8 cellular contexts compared by ENCODE assay signal in the genomic region with DNA sequence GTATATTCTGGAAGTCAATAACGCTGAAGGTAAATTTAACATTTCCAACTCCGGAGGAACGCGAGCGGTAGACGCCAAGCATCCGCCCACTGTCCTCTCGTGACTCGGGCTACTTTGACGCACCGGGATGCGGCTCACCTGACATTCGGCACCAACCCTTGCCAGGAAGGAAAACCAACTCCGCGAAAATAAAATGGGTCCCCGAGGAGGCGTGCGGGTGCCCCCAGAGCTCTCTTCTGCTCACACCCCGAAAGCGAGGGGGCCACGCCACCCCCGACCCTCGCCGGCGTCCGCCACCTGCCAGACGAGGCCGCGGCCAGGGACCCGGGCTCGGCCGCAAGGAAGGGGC. TPM values are rescaled to one million over a fixed set of nuclear protein-coding genes. Genes with fewer than 3 reads are reported as not detected.
DNase-seq lines count a peak whose midpoint lies in the region; ATAC-seq and TF ChIP-seq lines count a peak whose summit lies in the region.

No MANE protein-coding gene starts in this region.

- peak overlapping the region; percentile 62 for H3K4me3 ChIP-seq in HFF-Myc (replicated peaks; ENCODE audit: low read depth, low read length)
- peak overlapping the region; percentile 84 for H3K4me3 ChIP-seq in PC-3 (ENCODE audit: low read length)
- peak overlapping the region; percentile 95 for H3K4me3 ChIP-seq in adipocyte (ENCODE audit: low read length)

- no peaks in the 10 kb centered on the region for H3K9me2 ChIP-seq in PC-3 (replicated peaks; ENCODE audit: low read length)

- H3K9me3 ChIP-seq in PC-3 (ENCODE audit: low read length) (no peaks in the 10 kb centered on the region), adipocyte (ENCODE audit: control insufficient read depth, low read length) (no peaks in the 10 kb centered on the region)

- peak overlapping the region; percentile 89 for H3K9ac ChIP-seq in PC-3 (ENCODE audit: low read length)
- H3K9ac ChIP-seq in adipocyte (ENCODE audit: low read length): peak overlapping the region; percentile 93

- intact Hi-C loops in PC-3 (cut with micrococcal nuclease): no loop called here
- intact Hi-C loops in sciatic nerve (cut with DNase I): no loop called here

- peak overlapping the region; percentile 98 for H2AFZ ChIP-seq in PC-3 (ENCODE audit: low read length)

- peak; percentile 37 for ATAC-seq in PC-3
- ATAC-seq in sciatic nerve: peak; percentile 46
- no peak for ATAC-seq in GM21576 (IDR thresholded peaks at IDR 0.05; ENCODE audit: unreplicated experiment)

- H4K20me1 ChIP-seq in PC-3 (ENCODE audit: low read length): peaks cover 12% of the 10 kb centered on the region; the same call in 1 of the 2 replicates

- POLR2A ChIA-PET in PC-3 (lab: Charles Lee; ENCODE audit: unreplicated experiment): no interaction called here

- no peak for TF ChIP-seq CTCF in HFF-Myc (IDR thresholded peaks at IDR 0.05; ENCODE audit: low read depth, low read length, missing control alignments)
- no peak for TF ChIP-seq CTCF in PC-3 (conservative IDR thresholded peaks at IDR 0.05; ENCODE audit: low read depth, low read length)

- peak overlapping the region; percentile 91 for H3K4me2 ChIP-seq in PC-3 (ENCODE audit: low read length)

- CTCF ChIA-PET in PC-3 (lab: Charles Lee): no interaction called here

- H3K4me1 ChIP-seq in PC-3 (ENCODE audit: insufficient read depth, low read length): peaks cover 15% of the 10 kb centered on the region
- H3K4me1 ChIP-seq in adipocyte (ENCODE audit: control insufficient read depth, insufficient read depth, low read length): peaks cover 14% of the 10 kb centered on the region

- H3K36me3 ChIP-seq in PC-3 (ENCODE audit: low read depth, low read length) (no peaks in the 10 kb centered on the region), adipocyte (ENCODE audit: control insufficient read depth, insufficient read depth, low read length, severe bottlenecking) (no peaks in the 10 kb centered on the region)

- peak overlapping the region; percentile 65; the same call in 1 of the 2 replicates for H3K27ac ChIP-seq in PC-3 (ENCODE audit: low read length)

- H3F3A ChIP-seq in PC-3 (ENCODE audit: low read length, unreplicated experiment): no peaks in the 10 kb centered on the region

- BruUV-seq in PC-3 (replicated peaks; lab: Mats Ljungman, UMichigan): no TSS peak

- H3K27me3 ChIP-seq in PC-3 (ENCODE audit: low read length): no peaks in the 10 kb centered on the region
- no peaks in the 10 kb centered on the region for H3K27me3 ChIP-seq in adipocyte (replicated peaks; ENCODE audit: control insufficient read depth, insufficient read depth, low read length)

- H3K79me2 ChIP-seq in PC-3 (ENCODE audit: low read length): peaks cover 48% of the 10 kb centered on the region

- peak; percentile 31 for DNase-seq in Daoy (ENCODE audit: low read depth)
- DNase-seq in HFF-Myc (ENCODE audit: extremely low read depth, low read depth): no peak
- peak; percentile 31 for DNase-seq in PC-3
- peak; percentile 60 for DNase-seq in adipocyte (ENCODE audit: low read depth)
- peak; percentile 18 for DNase-seq in hepatic stellate cell (ENCODE audit: low spot score)
- peak; percentile 72 for DNase-seq in sciatic nerve (ENCODE audit: low spot score)
- DNase-seq in epidermal melanocyte (ENCODE audit: insufficient read length, low spot score): no peak

RNA-seq across cellular contexts. Expression of a gene that starts 0.7 kb away (rescaled TPM):
- total RNA-seq in Daoy (2014; rRNA removed; shearing (Covaris generic)): 20.1 and 22.6 TPM in 2 replicates
- total RNA-seq in PC-3 (2014; rRNA removed) (21.9 and 37.3 TPM in 2 replicates), sciatic nerve (75.3 TPM)

Comparison
In these comparisons a context has a peak if more than half of its experiments do, and no peak if none do; other contexts are left out.
1. DNase-seq: peak in Daoy (single experiment), PC-3 (single experiment), adipocyte (single experiment), hepatic stellate cell (single experiment) and sciatic nerve (single experiment); none in HFF-Myc (single experiment) and epidermal melanocyte (single experiment).
2. Peak in every context shown above with its lines, with median percentiles within 50 percentile points of each other: H3K4me3 ChIP-seq.